In genomic region chr6:28530777-28531176, GRCh38 we compare ENCODE assay signal across 34 cellular contexts. TPM values are rescaled to one million over a fixed set of nuclear protein-coding genes. Genes with fewer than 3 reads are reported as not detected.
"Had no signal": no experiment of that assay in that cellular context is flagged by ENCODE, and none has a peak within 500 bp of the region (broad histone marks: within the 10 kb centered on the region; RNA-seq: fewer than 3 reads in every experiment).

No MANE protein-coding gene starts in this region.

- DNase-seq: activated CD4-positive, alpha-beta memory T cell treated with anti-CD3 and anti-CD28 coated beads, Interleukin-2, amount 10 ng/mL, durations not matched to agents 7 days and 5 days; activated CD4-positive, alpha-beta T cell treated with anti-CD3 and anti-CD28 coated beads for 1 hour; activated CD4-positive, alpha-beta T cell treated with anti-CD3 and anti-CD28 coated beads for 4 hours; activated CD4-positive, alpha-beta T cell treated with anti-CD3 and anti-CD28 coated beads, Interleukin-2, amount 10 ng/mL, durations not matched to agents 7 days and 5 days; activated CD4-positive, alpha-beta T cell treated with anti-CD3 and anti-CD28 coated beads, Interleukin-2, amount 50 U/mL, for 4 hours; activated CD8-positive, alpha-beta memory T cell treated with anti-CD3 and anti-CD28 coated beads, Interleukin-2, amount 50 U/mL, for 48 hours; activated gamma-delta T cell; activated naive CD4-positive, alpha-beta T cell; activated naive CD4-positive, alpha-beta T cell treated with anti-CD3 and anti-CD28 coated beads, Interleukin-2, amount 10 ng/mL, durations not matched to agents 7 days and 5 days; activated naive CD8-positive, alpha-beta T cell treated with anti-CD3 and anti-CD28 coated beads, Interleukin-2, amount 10 ng/mL, durations not matched to agents 7 days and 5 days; activated T-cell treated with anti-CD3 and anti-CD28 coated beads for 4 hours; activated T-cell treated with anti-CD3 and anti-CD28 coated beads, Interleukin-2, amount 50 U/mL, for 24 hours; activated T-cell treated with anti-CD3 and anti-CD28 coated beads, Interleukin-2, amount 50 U/mL, for 72 hours; central memory CD4-positive, alpha-beta T cell; cerebellar nuclear complex; colonic mucosa; effector CD8-positive, alpha-beta T cell; erythroblast; esophagus squamous epithelium; foreskin melanocyte; T-helper 1 cell; T-helper 17 cell; T1000 had no signal

- H3K9me3 ChIP-seq: ascending aorta, breast epithelium, colonic mucosa, esophagus squamous epithelium, gastroesophageal sphincter had no signal

- H3K4me1 ChIP-seq: ascending aorta, breast epithelium, colonic mucosa, esophagus squamous epithelium, gastroesophageal sphincter had no signal

- H3K4me3 ChIP-seq: ascending aorta, breast epithelium, cardiac muscle cell, colonic mucosa, esophagus squamous epithelium, gastroesophageal sphincter had no signal

- H3K4me1 Mint-ChIP-seq: brain had no signal

- ATAC-seq: activated naive CD4-positive, alpha-beta T cell treated with anti-CD3 and anti-CD28 coated beads, Interleukin-2, amount 50 U/mL, for 72 hours; activated T-cell treated with anti-CD3 and anti-CD28 coated beads, Interleukin-2, amount 50 U/mL, for 72 hours; gastroesophageal sphincter; T-helper 17 cell had no signal

- H3K36me3 ChIP-seq: ascending aorta, breast epithelium, cardiac muscle cell, colonic mucosa, esophagus squamous epithelium, gastroesophageal sphincter had no signal

- H3K4me3 Mint-ChIP-seq: activated CD4-positive, alpha-beta memory T cell treated with anti-CD3 and anti-CD28 coated beads, Interleukin-2, amount 10 ng/mL, durations not matched to agents 7 days and 5 days; activated CD4-positive, alpha-beta T cell treated with anti-CD3 and anti-CD28 coated beads, Interleukin-2, amount 10 ng/mL, durations not matched to agents 7 days and 5 days; activated naive CD4-positive, alpha-beta T cell treated with anti-CD3 and anti-CD28 coated beads, Interleukin-2, amount 10 ng/mL, durations not matched to agents 7 days and 5 days; activated naive CD8-positive, alpha-beta T cell treated with anti-CD3 and anti-CD28 coated beads, Interleukin-2, amount 10 ng/mL, durations not matched to agents 7 days and 5 days; activated T-cell treated with anti-CD3 and anti-CD28 coated beads, Interleukin-2, amount 50 U/mL, for 24 hours; activated T-cell treated with anti-CD3 and anti-CD28 coated beads, Interleukin-2, amount 50 U/mL, for 72 hours; brain; T-helper 17 cell; T-helper 2 cell treated with Interferon-gamma antibody and Interleukin-4, amounts not matched to agents 5 μg/mL and 100 μg/mL, for 36 hours had no signal

- H3K27ac Mint-ChIP-seq: activated CD4-positive, alpha-beta memory T cell treated with anti-CD3 and anti-CD28 coated beads, Interleukin-2, amount 10 ng/mL, durations not matched to agents 7 days and 5 days; activated CD4-positive, alpha-beta T cell treated with anti-CD3 and anti-CD28 coated beads, Interleukin-2, amount 10 ng/mL, durations not matched to agents 7 days and 5 days; activated naive CD4-positive, alpha-beta T cell treated with anti-CD3 and anti-CD28 coated beads, Interleukin-2, amount 10 ng/mL, durations not matched to agents 7 days and 5 days; activated naive CD4-positive, alpha-beta T cell treated with anti-CD3 and anti-CD28 coated beads, Interleukin-2, amount 50 U/mL, for 72 hours; activated naive CD8-positive, alpha-beta T cell treated with anti-CD3 and anti-CD28 coated beads, Interleukin-2, amount 10 ng/mL, durations not matched to agents 7 days and 5 days; activated T-cell treated with anti-CD3 and anti-CD28 coated beads, Interleukin-2, amount 50 U/mL, for 24 hours; activated T-cell treated with anti-CD3 and anti-CD28 coated beads, Interleukin-2, amount 50 U/mL, for 72 hours; T-helper 17 cell; T-helper 2 cell treated with Interferon-gamma antibody and Interleukin-4, amounts not matched to agents 5 μg/mL and 100 μg/mL, for 36 hours had no signal

- H3K9me3 Mint-ChIP-seq: activated CD4-positive, alpha-beta memory T cell treated with anti-CD3 and anti-CD28 coated beads, Interleukin-2, amount 10 ng/mL, durations not matched to agents 7 days and 5 days; activated CD4-positive, alpha-beta T cell treated with anti-CD3 and anti-CD28 coated beads, Interleukin-2, amount 10 ng/mL, durations not matched to agents 7 days and 5 days; activated naive CD4-positive, alpha-beta T cell treated with anti-CD3 and anti-CD28 coated beads, Interleukin-2, amount 10 ng/mL, durations not matched to agents 7 days and 5 days; activated naive CD4-positive, alpha-beta T cell treated with anti-CD3 and anti-CD28 coated beads, Interleukin-2, amount 50 U/mL, for 72 hours; activated naive CD8-positive, alpha-beta T cell treated with anti-CD3 and anti-CD28 coated beads, Interleukin-2, amount 10 ng/mL, durations not matched to agents 7 days and 5 days; activated T-cell treated with anti-CD3 and anti-CD28 coated beads, Interleukin-2, amount 50 U/mL, for 24 hours; activated T-cell treated with anti-CD3 and anti-CD28 coated beads, Interleukin-2, amount 50 U/mL, for 72 hours; brain; T-helper 2 cell treated with Interferon-gamma antibody and Interleukin-4, amounts not matched to agents 5 μg/mL and 100 μg/mL, for 36 hours had no signal

- H3K27ac ChIP-seq: ascending aorta, breast epithelium, cardiac muscle cell, colonic mucosa, esophagus squamous epithelium, gastroesophageal sphincter had no signal

- H3K36me3 Mint-ChIP-seq: activated naive CD4-positive, alpha-beta T cell treated with anti-CD3 and anti-CD28 coated beads, Interleukin-2, amount 10 ng/mL, durations not matched to agents 7 days and 5 days; activated naive CD4-positive, alpha-beta T cell treated with anti-CD3 and anti-CD28 coated beads, Interleukin-2, amount 50 U/mL, for 72 hours; activated naive CD8-positive, alpha-beta T cell treated with anti-CD3 and anti-CD28 coated beads, Interleukin-2, amount 10 ng/mL, durations not matched to agents 7 days and 5 days; brain had no signal

- H3K27me3 ChIP-seq: ascending aorta, cardiac muscle cell, colonic mucosa had no signal

RNA-seq across cellular contexts. Expression of gene GPX5, which starts 5.1 kb away (rescaled TPM):
- total RNA-seq: activated CD4-positive, alpha-beta memory T cell treated with anti-CD3 and anti-CD28 coated beads, Interleukin-2, amount 10 ng/mL, durations not matched to agents 7 days and 5 days; activated CD4-positive, alpha-beta T cell treated with anti-CD3 and anti-CD28 coated beads, Interleukin-2, amount 10 ng/mL, durations not matched to agents 7 days and 5 days; activated naive CD4-positive, alpha-beta T cell treated with anti-CD3 and anti-CD28 coated beads, Interleukin-2, amount 50 U/mL, for 72 hours; activated naive CD8-positive, alpha-beta T cell treated with anti-CD3 and anti-CD28 coated beads, Interleukin-2, amount 10 ng/mL, durations not matched to agents 7 days and 5 days; activated T-cell treated with anti-CD3 and anti-CD28 coated beads, Interleukin-2, amount 50 U/mL, for 72 hours; ascending aorta; breast epithelium; dermis microvascular lymphatic vessel endothelial cell; esophagus squamous epithelium; fibroblast of lung; fibroblast of villous mesenchyme; gastroesophageal sphincter; glomerular endothelial cell; T-helper 17 cell had no signal
- polyA plus RNA-seq: fibroblast of lung had no signal

RNA-seq across cellular contexts. Expression of gene GPX6, which starts 15.2 kb away (rescaled TPM):
- total RNA-seq: activated CD4-positive, alpha-beta memory T cell treated with anti-CD3 and anti-CD28 coated beads, Interleukin-2, amount 10 ng/mL, durations not matched to agents 7 days and 5 days; activated CD4-positive, alpha-beta T cell treated with anti-CD3 and anti-CD28 coated beads, Interleukin-2, amount 10 ng/mL, durations not matched to agents 7 days and 5 days; activated naive CD4-positive, alpha-beta T cell treated with anti-CD3 and anti-CD28 coated beads, Interleukin-2, amount 50 U/mL, for 72 hours; activated naive CD8-positive, alpha-beta T cell treated with anti-CD3 and anti-CD28 coated beads, Interleukin-2, amount 10 ng/mL, durations not matched to agents 7 days and 5 days; activated T-cell treated with anti-CD3 and anti-CD28 coated beads, Interleukin-2, amount 50 U/mL, for 72 hours; ascending aorta; breast epithelium; cardiac muscle cell; colonic mucosa; dermis microvascular lymphatic vessel endothelial cell; esophagus squamous epithelium; fibroblast of lung; fibroblast of villous mesenchyme; gastroesophageal sphincter; glomerular endothelial cell; T-helper 17 cell had no signal
- polyA plus RNA-seq: cardiac muscle cell, fibroblast of lung had no signal
